18 cellular contexts compared by ENCODE assay signal in genomic region chr3:33006571-33007286, GRCh38. TPM values are rescaled to one million over a fixed set of nuclear protein-coding genes. Genes with fewer than 3 reads are reported as not detected.
DNase-seq lines count a peak whose midpoint lies in the region; ATAC-seq and TF ChIP-seq lines count a peak whose summit lies in the region.
"Had no signal": no experiment of that assay in that cellular context is flagged by ENCODE, and none has a peak within 500 bp of the region (broad histone marks: within the 10 kb centered on the region; RNA-seq: fewer than 3 reads in every experiment).

No MANE protein-coding gene starts in this region.

- 89 to 96% methylated on average over 4 to 5 of the region's 5 CpGs for WGBS in thyroid gland, 2 donors

- H3K4me3 Mint-ChIP-seq in T-helper 17 cell, result peak overlapping the region; percentile 76
- no peak overlapping the region for H3K4me3 Mint-ChIP-seq in endothelial cell (ENCODE audit: unreplicated experiment)
- H3K4me3 Mint-ChIP-seq in stimulated activated naive CD8-positive, alpha-beta T cell treated with anti-CD3 and anti-CD28 coated beads, Interleukin-15, Interleukin-2, amounts not matched to agents 100 ng/mL and 50 ng/mL, for 24 hours, result no peak overlapping the region
- H3K4me3 Mint-ChIP-seq: central memory CD8-positive, alpha-beta T cell had no signal

- H3K27me3 ChIP-seq in left ventricle myocardium inferior (ENCODE audit: low read depth) (no peaks in the 10 kb centered on the region), thyroid gland (no peaks in the 10 kb centered on the region)
- H3K27me3 ChIP-seq: testis had no signal

- H3K27me3 Mint-ChIP-seq in T-helper 17 cell (no peaks in the 10 kb centered on the region), endothelial cell (ENCODE audit: unreplicated experiment) (peaks cover 8% of the 10 kb centered on the region)
- no peaks in the 10 kb centered on the region for H3K27me3 Mint-ChIP-seq in stimulated activated naive CD8-positive, alpha-beta T cell treated with anti-CD3 and anti-CD28 coated beads, Interleukin-15, Interleukin-2, amounts not matched to agents 100 ng/mL and 50 ng/mL, for 24 hours
- H3K27me3 Mint-ChIP-seq: central memory CD8-positive, alpha-beta T cell had no signal

- H3K4me1 Mint-ChIP-seq in T-helper 17 cell (peaks cover 43% of the 10 kb centered on the region), endothelial cell (ENCODE audit: unreplicated experiment) (peaks cover 30% of the 10 kb centered on the region)
- peaks cover 54% of the 10 kb centered on the region for H3K4me1 Mint-ChIP-seq in stimulated activated naive CD8-positive, alpha-beta T cell treated with anti-CD3 and anti-CD28 coated beads, Interleukin-15, Interleukin-2, amounts not matched to agents 100 ng/mL and 50 ng/mL, for 24 hours (ENCODE audit: low read depth)

- TF ChIP-seq POLR2A in thyroid gland (IDR thresholded peaks at IDR 0.05), result no peak

- TF ChIP-seq CTCF in endothelial cell (IDR thresholded peaks at IDR 0.05; ENCODE audit: unreplicated experiment), result no peak
- TF ChIP-seq CTCF in left ventricle myocardium inferior (IDR thresholded peaks at IDR 0.05; ENCODE audit: borderline replicate concordance), result no peak
- TF ChIP-seq CTCF in thyroid gland (IDR thresholded peaks at IDR 0.05), result no peak

- peaks cover 5% of the 10 kb centered on the region for H3K4me1 ChIP-seq in left ventricle myocardium inferior
- peaks cover 0 to 2% of the 10 kb centered on the region in 2 donors for H3K4me1 ChIP-seq in thyroid gland
- H3K4me1 ChIP-seq: testis had no signal

- H3K27ac Mint-ChIP-seq in T-helper 17 cell (peak overlapping the region; percentile 91), endothelial cell (ENCODE audit: unreplicated experiment) (peak overlapping the region; percentile 18)
- peak overlapping the region; percentile 84 for H3K27ac Mint-ChIP-seq in stimulated activated naive CD8-positive, alpha-beta T cell treated with anti-CD3 and anti-CD28 coated beads, Interleukin-15, Interleukin-2, amounts not matched to agents 100 ng/mL and 50 ng/mL, for 24 hours

- no peak overlapping the region for H3K4me3 ChIP-seq in left ventricle myocardium inferior
- H3K4me3 ChIP-seq in thyroid gland (replicated peaks in 1 of 3), result no peak overlapping the region
- H3K4me3 ChIP-seq: GM12878, testis had no signal

- H3K27ac ChIP-seq in left ventricle myocardium inferior (replicated peaks), result no peak overlapping the region
- no peak overlapping the region for H3K27ac ChIP-seq in thyroid gland
- H3K27ac ChIP-seq: testis had no signal

- H3K36me3 ChIP-seq in left ventricle myocardium inferior (peaks cover 47% of the 10 kb centered on the region), thyroid gland (peaks cover 0 to 5% of the 10 kb centered on the region in 2 donors)

- peaks cover 3% of the 10 kb centered on the region for H3K9me3 Mint-ChIP-seq in endothelial cell (ENCODE audit: unreplicated experiment)
- peaks cover 5% of the 10 kb centered on the region for H3K9me3 Mint-ChIP-seq in stimulated activated naive CD8-positive, alpha-beta T cell treated with anti-CD3 and anti-CD28 coated beads, Interleukin-15, Interleukin-2, amounts not matched to agents 100 ng/mL and 50 ng/mL, for 24 hours
- H3K9me3 Mint-ChIP-seq: central memory CD8-positive, alpha-beta T cell had no signal

- ATAC-seq in T-helper 17 cell, result no peak
- ATAC-seq: GM12878 had no signal

- H3K9me3 ChIP-seq in T-helper 17 cell (ENCODE audit: control insufficient read depth, low read length, poor library complexity, severe bottlenecking), result no peaks in the 10 kb centered on the region
- H3K9me3 ChIP-seq in left ventricle myocardium inferior (replicated peaks), result peaks cover 9% of the 10 kb centered on the region
- H3K9me3 ChIP-seq in thyroid gland, result no peaks in the 10 kb centered on the region
- H3K9me3 ChIP-seq: testis had no signal

- peak; percentile 42 for DNase-seq in stimulated activated CD4-positive, alpha-beta T cell treated with anti-CD3 and anti-CD28 coated beads, Interleukin-1b, Interleukin-23, amount 100 ng/mL, for 48 hours
- no peak for DNase-seq in stimulated activated CD4-positive, alpha-beta T cell treated with anti-CD3 and anti-CD28 coated beads, Interleukin-4, amount 100 ng/mL, for 4 hours
- no peak for DNase-seq in T-helper 17 cell
- DNase-seq in endothelial cell (ENCODE audit: low spot score), result no peak
- no peak for DNase-seq in left ventricle myocardium inferior
- no peak for DNase-seq in hippocampal formation (lab: John Stamatoyannopoulos, UW)
- no peak for DNase-seq in thyroid gland
- DNase-seq: activated CD8-positive, alpha-beta memory T cell treated with anti-CD3 and anti-CD28 coated beads, Interleukin-2, amount 50 U/mL, for 48 hours; GDM1; midbrain; NCI-H187 treated with DMSO at 0.1 percent for 48 hours; NCI-H345; retina; RPMI8226; testis had no signal

- intact Hi-C loops in left ventricle myocardium inferior (cut with micrococcal nuclease) (no loop called here), thyroid gland (cut with DNase I) (no loop called here)

- peaks cover 7% of the 10 kb centered on the region for H3K36me3 Mint-ChIP-seq in T-helper 17 cell (ENCODE audit: low read depth)
- H3K36me3 Mint-ChIP-seq in endothelial cell (ENCODE audit: low read depth, unreplicated experiment), result peaks cover 39% of the 10 kb centered on the region
- peaks cover 54% of the 10 kb centered on the region for H3K36me3 Mint-ChIP-seq in stimulated activated naive CD8-positive, alpha-beta T cell treated with anti-CD3 and anti-CD28 coated beads, Interleukin-15, Interleukin-2, amounts not matched to agents 100 ng/mL and 50 ng/mL, for 24 hours (ENCODE audit: low read depth)

RNA-seq across cellular contexts. Expression of gene CCR4, which starts 55.3 kb away (rescaled TPM):
- 100 to 1,000 TPM; 117 to 149 TPM for total RNA-seq in T-helper 17 cell
- total RNA-seq in endothelial cell (ENCODE audit: unreplicated experiment), result 0.08 TPM
- not detected for total RNA-seq in left ventricle myocardium inferior
- under 1 TPM in 2 of 4 donors, not detected in 2; 0.13 to 0.88 TPM for total RNA-seq in thyroid gland

Comparison
In these comparisons a context has a peak if more than half of its experiments do, and no peak if none do; other contexts are left out.
1. H3K27ac Mint-ChIP-seq: peak in every context shown above with its lines; median percentile 91 in T-helper 17 cell; 84 in stimulated activated naive CD8-positive, alpha-beta T cell treated with anti-CD3 and anti-CD28 coated beads, Interleukin-15, Interleukin-2, amounts not matched to agents 100 ng/mL and 50 ng/mL, for 24 hours; 18 in endothelial cell.
2. RNA of gene CCR4, which starts 55.3 kb away (total RNA-seq): 117 to 149 TPM in T-helper 17 cell; 0.13 to 0.88 TPM in thyroid gland, 0.08 TPM in endothelial cell (single experiment) and not detected in left ventricle myocardium inferior (single experiment); every median in the first group is over 10 times any median in the second.